In genomic region chr12:27709212-27709931, GRCh38 we compare ENCODE assay signal across 9 cellular contexts. TPM values are rescaled to one million over a fixed set of nuclear protein-coding genes. Genes with fewer than 3 reads are reported as not detected.
DNase-seq lines count a peak whose midpoint lies in the region; ATAC-seq, FAIRE-seq and TF ChIP-seq lines count a peak whose summit lies in the region.
"Had no signal": no experiment of that assay in that cellular context is flagged by ENCODE, and none has a peak within 500 bp of the region (broad histone marks: within the 10 kb centered on the region; RNA-seq: fewer than 3 reads in every experiment).

No MANE protein-coding gene starts in this region.

- CTCF ChIA-PET in endothelial cell of umbilical vein (lab: Charles Lee) = interaction anchor here (1.4 kb wide), 1 partner anchor 111 kb away, joined by 3 read pairs; no protein-coding TSS in a partner anchor

- DNase-seq in LNCaP clone FGC (ENCODE audit: low read depth) (no peak), endothelial cell of umbilical vein (ENCODE audit: low read depth, low spot score) (no peak), progenitor cell of endocrine pancreas (ENCODE audit: low spot score, unreplicated experiment) (no peak), NCI-H1436 (lab: John Stamatoyannopoulos, UW) (no peak), cortex of kidney (lab: John Stamatoyannopoulos, UW) (no peak)
- DNase-seq: GOT3 had no signal

- intact Hi-C loops in endothelial cell of umbilical vein (cut with micrococcal nuclease) = no loop called here

- H3K79me2 ChIP-seq in endothelial cell of umbilical vein (ENCODE audit: control insufficient read depth, insufficient read depth, low read length) = peaks cover 35% of the 10 kb centered on the region

- no peaks in the 10 kb centered on the region for H3K9me3 Mint-ChIP-seq in progenitor cell of endocrine pancreas (ENCODE audit: low read depth)

- no peaks in the 10 kb centered on the region for H3K27me3 ChIP-seq in BLaER1 treated with 17β-estradiol and CSF1 and Interleukin-3, amounts not matched to agents 10 nM and 100 nM
- H3K27me3 ChIP-seq in endothelial cell of umbilical vein (ENCODE audit: control insufficient read depth in 2 of 2, insufficient read depth in 2 of 2, low read length in 2 of 2) = no peaks in the 10 kb centered on the region

- peaks cover 0 to 36% (median 27%) of the 10 kb centered on the region in 11 experiments; a peak in 14 of 22 replicates for H4K20me1 ChIP-seq in BLaER1 treated with 17β-estradiol and CSF1 and Interleukin-3, amounts not matched to agents 10 nM and 100 nM
- H4K20me1 ChIP-seq in endothelial cell of umbilical vein (replicated peaks; ENCODE audit: control insufficient read depth, extremely low read depth, insufficient read depth, low read length) = no peaks in the 10 kb centered on the region

- peak overlapping the region; percentile 12 for H2AFZ ChIP-seq in endothelial cell of umbilical vein (ENCODE audit: low read depth, low read length)

- peaks cover 11 to 23% (median 20%) of the 10 kb centered on the region in 11 experiments; a peak in 21 of 22 replicates for H3K36me3 ChIP-seq in BLaER1 treated with 17β-estradiol and CSF1 and Interleukin-3, amounts not matched to agents 10 nM and 100 nM
- H3K36me3 ChIP-seq in endothelial cell of umbilical vein (ENCODE audit: control insufficient read depth in 2 of 2, extremely low read depth in 1 of 2, insufficient read depth in 2 of 2, low read length in 2 of 2) = no peaks in the 10 kb centered on the region

- no TSS peak for BruUV-seq in endothelial cell of umbilical vein (replicated peaks; lab: Mats Ljungman, UMichigan)

- no peak overlapping the region for H3K27ac Mint-ChIP-seq in progenitor cell of endocrine pancreas

- peaks cover 12 to 27% (median 20%) of the 10 kb centered on the region in 10 experiments for H3K4me1 ChIP-seq in BLaER1 treated with 17β-estradiol and CSF1 and Interleukin-3, amounts not matched to agents 10 nM and 100 nM
- peaks cover 10% of the 10 kb centered on the region for H3K4me1 ChIP-seq in endothelial cell of umbilical vein (ENCODE audit: control insufficient read depth, extremely low read depth, insufficient read depth, low read length)

- no peaks in the 10 kb centered on the region for H3K9me1 ChIP-seq in endothelial cell of umbilical vein (replicated peaks; ENCODE audit: control insufficient read depth, extremely low read depth, insufficient read depth, low read length)

- POLR2A ChIA-PET in endothelial cell of umbilical vein (lab: Charles Lee) = no interaction called here

- TF ChIP-seq POLR2A in endothelial cell of umbilical vein (IDR thresholded peaks at IDR 0.05; ENCODE audit: low read depth, low read length) = no peak

- H3K4me3 Mint-ChIP-seq in progenitor cell of endocrine pancreas (ENCODE audit: low read depth) = peak overlapping the region; percentile 95

- FAIRE-seq in endothelial cell of umbilical vein (lab: Jason Lieb, UNC) = no peak

- TF ChIP-seq CTCF in LNCaP clone FGC (IDR thresholded peaks at IDR 0.05; ENCODE audit: control insufficient read depth, extremely low read depth, insufficient read depth) = no peak
- no peak for TF ChIP-seq CTCF in endothelial cell of umbilical vein (IDR thresholded peaks at IDR 0.05; ENCODE audit: extremely low read depth in 1 of 2, insufficient read depth in 1 of 2, low read depth in 1 of 2, low read length in 2 of 2)
- no peak for TF ChIP-seq CTCF in progenitor cell of endocrine pancreas (IDR thresholded peaks at IDR 0.05; ENCODE audit: unreplicated experiment)

- ATAC-seq in HG02798 (IDR thresholded peaks at IDR 0.05; ENCODE audit: poor library complexity, unreplicated experiment) = no peak
- ATAC-seq in HG02759 (IDR thresholded peaks at IDR 0.05; ENCODE audit: unreplicated experiment) = no peak

- no peaks in the 10 kb centered on the region for H3K9me3 ChIP-seq in BLaER1 treated with 17β-estradiol and CSF1 and Interleukin-3, amounts not matched to agents 10 nM and 100 nM (replicated peaks in 1 of 11)
- no peaks in the 10 kb centered on the region for H3K9me3 ChIP-seq in endothelial cell of umbilical vein (replicated peaks; ENCODE audit: control insufficient read depth, insufficient read depth, low read length)

- H3K4me2 ChIP-seq in BLaER1 treated with 17β-estradiol and CSF1 and Interleukin-3, amounts not matched to agents 10 nM and 100 nM = peak overlapping the region in 8 of 11 experiments; percentile 78 to 92 (median 84); a peak in 7 of 22 replicates
- H3K4me2 ChIP-seq in endothelial cell of umbilical vein (ENCODE audit: insufficient read depth, low read length) = peak overlapping the region; percentile 84

- no peak overlapping the region; a peak in 1 of 22 replicates for H3K27ac ChIP-seq in BLaER1 treated with 17β-estradiol and CSF1 and Interleukin-3, amounts not matched to agents 10 nM and 100 nM
- no peak overlapping the region for H3K27ac ChIP-seq in endothelial cell of umbilical vein (ENCODE audit: insufficient read depth, low read depth, low read length)

- dilution Hi-C loops in endothelial cell of umbilical vein (cut with MboI; ENCODE audit: extremely low pct_ligation_motif_present, low sequenced_read_pairs) = no loop called here

- peaks cover 11% of the 10 kb centered on the region for H3K27me3 Mint-ChIP-seq in progenitor cell of endocrine pancreas

- peaks cover 16% of the 10 kb centered on the region for H3K4me1 Mint-ChIP-seq in progenitor cell of endocrine pancreas (ENCODE audit: low read depth)

- peak overlapping the region in 2 of 10 experiments; percentile 87 to 97; a peak in 1 of 20 replicates for H3K4me3 ChIP-seq in BLaER1 treated with 17β-estradiol and CSF1 and Interleukin-3, amounts not matched to agents 10 nM and 100 nM
- H3K4me3 ChIP-seq in LNCaP clone FGC (ENCODE audit: low read depth, low read length) (peak overlapping the region; percentile 74), endothelial cell of umbilical vein (replicated peaks in 1 of 3; ENCODE audit: insufficient read depth in 1 of 3, low read depth in 1 of 3, low read length in 3 of 3) (peak overlapping the region in 1 of 3 experiments; percentile 93)

- no peak overlapping the region; a peak in 1 of 22 replicates for H3K9ac ChIP-seq in BLaER1 treated with 17β-estradiol and CSF1 and Interleukin-3, amounts not matched to agents 10 nM and 100 nM
- H3K9ac ChIP-seq in endothelial cell of umbilical vein (replicated peaks; ENCODE audit: extremely low read depth, insufficient read depth, low read length) = no peak overlapping the region

- H3K36me3 Mint-ChIP-seq in progenitor cell of endocrine pancreas (ENCODE audit: insufficient read depth) = peaks cover 5% of the 10 kb centered on the region

TF ChIP-seq in endothelial cell of umbilical vein, 7 proteins besides CTCF, POLR2A, EP300 and RAD21:
- TF ChIP-seq MAX (IDR thresholded peaks at IDR 0.05; ENCODE audit: insufficient read depth, insufficient read length) (no peak), EZH2 (IDR thresholded peaks at IDR 0.05; ENCODE audit: borderline replicate concordance, low read depth, low read length, severe bottlenecking) (no peak), POLR2AphosphoS5 (IDR thresholded peaks at IDR 0.05; ENCODE audit: insufficient read depth, low read depth, low read length) (no peak), MYC (IDR thresholded peaks at IDR 0.05; ENCODE audit: low read depth, low read length) (no peak), JUN (IDR thresholded peaks at IDR 0.05; ENCODE audit: borderline replicate concordance, insufficient read depth, insufficient read length, low read depth) (no peak), FOS (IDR thresholded peaks at IDR 0.05; ENCODE audit: borderline replicate concordance, insufficient read depth, low read length) (no peak), GATA2 (IDR thresholded peaks at IDR 0.05; ENCODE audit: insufficient read depth, insufficient read length, low read depth, low read length) (no peak)

RNA-seq across cellular contexts. Expression of gene MRPS35, which starts 1.3 kb away (rescaled TPM):
- 38.2 and 38.6 TPM in 2 replicates for total RNA-seq in endothelial cell of umbilical vein
- polyA plus RNA-seq in endothelial cell of umbilical vein = 17.3 and 22.7 TPM in 2 replicates
- 44.8 and 48.3 TPM in 2 replicates for polyA plus RNA-seq in endothelial cell of umbilical vein (2011; cell fraction: cytosol; rRNA removed)
- 20.6 and 23.1 TPM in 2 replicates for polyA plus RNA-seq in endothelial cell of umbilical vein (2011; cell fraction: nucleus; rRNA removed)
- polyA plus RNA-seq in endothelial cell of umbilical vein (2012) = 42.6 and 56.7 TPM in 2 replicates
- 10.8 and 13.2 TPM in 2 replicates for polyA minus RNA-seq in endothelial cell of umbilical vein
- polyA minus RNA-seq in endothelial cell of umbilical vein (2011; cell fraction: cytosol; rRNA and poly(A)+ RNA removed) = 80.6 TPM
- 6.1 and 9.0 TPM in 2 replicates for polyA minus RNA-seq in endothelial cell of umbilical vein (2011; cell fraction: nucleus; rRNA and poly(A)+ RNA removed)
- total RNA-seq in progenitor cell of endocrine pancreas = 63.1 and 63.3 TPM in 2 replicates

RNA-seq across cellular contexts. Expression of gene REP15, which starts 13.1 kb away (rescaled TPM):
- total RNA-seq in endothelial cell of umbilical vein (4.3 and 4.8 TPM in 2 replicates), progenitor cell of endocrine pancreas (2.8 and 3.0 TPM in 2 replicates)
- polyA plus RNA-seq in endothelial cell of umbilical vein = 0.51 and 0.94 TPM in 2 replicates
- 0.83 and 0.94 TPM in 2 replicates for polyA plus RNA-seq in endothelial cell of umbilical vein (2011; cell fraction: cytosol; rRNA removed)
- polyA plus RNA-seq in endothelial cell of umbilical vein (2011; cell fraction: nucleus; rRNA removed) = 3.4 and 4.5 TPM in 2 replicates
- polyA plus RNA-seq in endothelial cell of umbilical vein (2012) = 1.3 and 2.2 TPM in 2 replicates
- 2.0 and 3.0 TPM in 2 replicates for polyA minus RNA-seq in endothelial cell of umbilical vein
- not detected for polyA minus RNA-seq in endothelial cell of umbilical vein (2011; cell fraction: cytosol; rRNA and poly(A)+ RNA removed)
- 7.4 and 8.3 TPM in 2 replicates for polyA minus RNA-seq in endothelial cell of umbilical vein (2011; cell fraction: nucleus; rRNA and poly(A)+ RNA removed)
